ENCODE assay signal across 12 cellular contexts in the genomic region with DNA sequence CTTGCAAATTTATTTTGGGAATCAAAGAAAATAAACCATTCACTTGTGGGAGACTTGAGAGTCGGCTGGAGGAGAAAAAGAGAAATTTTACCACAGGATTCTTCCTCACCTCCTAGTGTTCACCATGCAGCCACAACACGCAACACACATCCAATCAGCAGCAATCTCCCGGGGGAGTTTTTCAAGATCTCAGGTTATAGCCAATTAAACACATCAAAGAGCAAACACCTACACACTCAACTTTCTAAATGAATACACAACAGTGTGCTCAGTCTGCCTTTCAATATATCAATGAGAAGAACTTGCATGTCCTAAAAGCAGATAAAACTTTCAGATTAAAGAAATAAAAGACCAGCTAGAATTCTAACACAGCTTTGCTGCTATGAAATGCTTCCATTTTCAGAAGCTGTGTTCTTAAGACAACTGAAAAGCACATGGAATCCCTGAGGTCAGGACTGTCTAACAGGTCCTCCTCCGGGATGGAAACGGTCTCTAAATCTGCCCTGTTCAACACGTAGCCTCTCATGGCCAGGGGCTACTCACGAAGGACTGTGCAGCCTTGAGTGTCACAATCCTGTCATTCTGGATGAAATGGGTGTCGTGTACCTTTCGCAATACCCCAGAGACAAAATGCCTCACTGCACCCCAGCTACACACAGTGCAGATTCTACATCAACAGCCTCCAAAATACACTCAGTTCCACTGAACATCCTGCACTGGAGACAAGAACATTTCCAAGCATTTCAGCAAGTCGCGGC.
DNase-seq lines count a peak whose midpoint lies in the region; ATAC-seq and TF ChIP-seq lines count a peak whose summit lies in the region.
"Had no signal": no experiment of that assay in that cellular context is flagged by ENCODE, and none has a peak within 500 bp of the region (broad histone marks: within the 10 kb centered on the region; RNA-seq: fewer than 3 reads in every experiment).

No MANE protein-coding gene starts in this region.

- H3K27ac ChIP-seq in stomach, result no peak overlapping the region
- H3K27ac ChIP-seq: dorsolateral prefrontal cortex had no signal

- H3K27ac Mint-ChIP-seq in T-helper 17 cell, result peak overlapping the region; percentile 44
- H3K27ac Mint-ChIP-seq: activated CD8-positive, alpha-beta memory T cell treated with anti-CD3 and anti-CD28 coated beads, Interleukin-2, amount 10 ng/mL, durations not matched to agents 7 days and 5 days had no signal

- peak; percentile 30 for DNase-seq in stimulated activated CD4-positive, alpha-beta T cell treated with anti-CD3 and anti-CD28 coated beads, Interleukin-1b, Interleukin-23, amount 100 ng/mL, for 48 hours
- no peak for DNase-seq in stimulated activated CD4-positive, alpha-beta T cell treated with anti-CD3 and anti-CD28 coated beads, Interleukin-4, amount 100 ng/mL, for 1 hour
- DNase-seq in T-helper 17 cell (no peak), stomach (no peak), NOMO-1 (lab: John Stamatoyannopoulos, UW; ENCODE audit: unreplicated experiment in 2 of 2) (no peak), nucleus accumbens (lab: John Stamatoyannopoulos, UW) (no peak), hypothalamus (lab: John Stamatoyannopoulos, UW) (no peak)
- DNase-seq: activated CD8-positive, alpha-beta memory T cell treated with anti-CD3 and anti-CD28 coated beads, Interleukin-2, amount 10 ng/mL, durations not matched to agents 7 days and 5 days; dorsolateral prefrontal cortex; Kasumi-1 had no signal

- H3K4me1 ChIP-seq in stomach, result peaks cover 0 to 51% (median 23%) of the 10 kb centered on the region in 4 donors

- intact Hi-C loops in stomach (cut with DNase I; ENCODE audit: low total_unique reads), result no loop called here

- H3K4me1 Mint-ChIP-seq in T-helper 17 cell, result peaks cover 41% of the 10 kb centered on the region

- no peaks in the 10 kb centered on the region for H3K27me3 Mint-ChIP-seq in T-helper 17 cell

- TF ChIP-seq POLR2A in stomach (IDR thresholded peaks at IDR 0.05), result no peak

- peak; percentile 90 for ATAC-seq in HG02852 (IDR thresholded peaks at IDR 0.05; ENCODE audit: unreplicated experiment)
- ATAC-seq in T-helper 17 cell, result peak; percentile 42
- ATAC-seq: activated CD8-positive, alpha-beta memory T cell treated with anti-CD3 and anti-CD28 coated beads, Interleukin-2, amount 10 ng/mL, durations not matched to agents 7 days and 5 days; Panc1 had no signal

- no peak for TF ChIP-seq CTCF in stomach (IDR thresholded peaks at IDR 0.05)

- no peaks in the 10 kb centered on the region for H3K27me3 ChIP-seq in stomach
- H3K27me3 ChIP-seq: dorsolateral prefrontal cortex had no signal

- 78 to 90% (median 89%) methylated on average over 11 of the region's 11 CpGs for WGBS in stomach, 5 donors

- H3K36me3 ChIP-seq in stomach, result no peaks in the 10 kb centered on the region

- peaks cover 2% of the 10 kb centered on the region for H3K36me3 Mint-ChIP-seq in T-helper 17 cell (ENCODE audit: low read depth)
- H3K36me3 Mint-ChIP-seq: activated CD8-positive, alpha-beta memory T cell treated with anti-CD3 and anti-CD28 coated beads, Interleukin-2, amount 10 ng/mL, durations not matched to agents 7 days and 5 days had no signal

- TF ChIP-seq EP300 in stomach (IDR thresholded peaks at IDR 0.05), result no peak

- no peak overlapping the region for H3K4me3 ChIP-seq in stomach
- H3K4me3 ChIP-seq: dorsolateral prefrontal cortex had no signal

- peak overlapping the region; percentile 49 for H3K4me3 Mint-ChIP-seq in T-helper 17 cell
- H3K4me3 Mint-ChIP-seq: activated CD8-positive, alpha-beta memory T cell treated with anti-CD3 and anti-CD28 coated beads, Interleukin-2, amount 10 ng/mL, durations not matched to agents 7 days and 5 days had no signal

- H3K9me3 ChIP-seq in T-helper 17 cell (ENCODE audit: control insufficient read depth, low read length, poor library complexity, severe bottlenecking) (no peaks in the 10 kb centered on the region), stomach (no peaks in the 10 kb centered on the region)
